39 cellular contexts compared by ENCODE assay signal in genomic region chr2:43838560-43839267, GRCh38. TPM values are rescaled to one million over a fixed set of nuclear protein-coding genes. Genes with fewer than 3 reads are reported as not detected.
A peak's percentile ranks its signal among the peaks of the same experiment; 100 is the strongest.
DNase-seq lines count a peak whose midpoint lies in the region; ATAC-seq, FAIRE-seq and TF ChIP-seq lines count a peak whose summit lies in the region.
"Had no signal": no experiment of that assay in that cellular context is flagged by ENCODE, and none has a peak within 500 bp of the region (broad histone marks: within the 10 kb centered on the region; RNA-seq: fewer than 3 reads in every experiment).

Gene ABCG5, minus strand, starts transcription at chr2:43838839. Its CDS starts 160 bp downstream, at chr2:43838679.
Gene ABCG8, plus strand, starts transcription at chr2:43838971. Its CDS starts 83 bp downstream, at chr2:43839054.

- TF ChIP-seq POLR2A in H1 (IDR thresholded peaks at IDR 0.05; ENCODE audit: control extremely low read depth in 1 of 2, low read depth in 2 of 2, low read length in 2 of 2) (no peak), vagina (IDR thresholded peaks at IDR 0.05) (no peak)

- no peak within 1 kb of the TSS for H2BK12ac ChIP-seq in H1 (ENCODE audit: low read depth, low read length)

- no peak within 1 kb of the TSS for H3K56ac ChIP-seq in H1 (replicated peaks; ENCODE audit: insufficient read length, low read depth, low read length)

- peak within 1 kb of the TSS; percentile 42 for H3K27ac Mint-ChIP-seq in activated naive CD4-positive, alpha-beta T cell treated with anti-CD3 and anti-CD28 coated beads, Interleukin-2, amount 10 ng/mL, durations not matched to agents 7 days and 5 days
- H3K27ac Mint-ChIP-seq in activated naive CD4-positive, alpha-beta T cell treated with anti-CD3 and anti-CD28 coated beads for 36 hours: no peak within 1 kb of the TSS
- H3K27ac Mint-ChIP-seq: activated naive CD8-positive, alpha-beta T cell treated with anti-CD3 and anti-CD28 coated beads, Interleukin-2, amount 10 ng/mL, durations not matched to agents 7 days and 5 days; CD4-positive, CD25-positive, alpha-beta regulatory T cell; mesothelial cell of epicardium; naive B cell had no signal

- TF ChIP-seq EP300 in H1 (IDR thresholded peaks at IDR 0.05; ENCODE audit: borderline replicate concordance in 1 of 2, low read depth in 2 of 2, low read length in 2 of 2): no peak

- no peak within 1 kb of the TSS for H2BK20ac ChIP-seq in H1 (ENCODE audit: low read length)

- H3K27me3 ChIP-seq in H1 (replicated peaks in 1 of 4; ENCODE audit: control insufficient read depth in 3 of 4, extremely low read depth in 1 of 4, insufficient read depth in 3 of 4, low read length in 3 of 4): no peaks in the 10 kb centered on the region
- H3K27me3 ChIP-seq in lower lobe of right lung (ENCODE audit: low read depth): no peaks in the 10 kb centered on the region
- no peaks in the 10 kb centered on the region for H3K27me3 ChIP-seq in vagina
- H3K27me3 ChIP-seq: ascending aorta, upper lobe of left lung had no signal

- no peak within 1 kb of the TSS for H4K5ac ChIP-seq in H1 (ENCODE audit: insufficient read length, low read depth, low read length)

- no peaks in the 10 kb centered on the region for H3K36me3 Mint-ChIP-seq in activated naive CD4-positive, alpha-beta T cell treated with anti-CD3 and anti-CD28 coated beads, Interleukin-2, amount 10 ng/mL, durations not matched to agents 7 days and 5 days
- H3K36me3 Mint-ChIP-seq in activated naive CD4-positive, alpha-beta T cell treated with anti-CD3 and anti-CD28 coated beads for 36 hours (ENCODE audit: low read depth): no peaks in the 10 kb centered on the region
- H3K36me3 Mint-ChIP-seq: activated naive CD8-positive, alpha-beta T cell treated with anti-CD3 and anti-CD28 coated beads, Interleukin-2, amount 10 ng/mL, durations not matched to agents 7 days and 5 days; CD4-positive, CD25-positive, alpha-beta regulatory T cell; mesothelial cell of epicardium; naive B cell had no signal

- H3K9me3 Mint-ChIP-seq in activated naive CD4-positive, alpha-beta T cell treated with anti-CD3 and anti-CD28 coated beads, Interleukin-2, amount 10 ng/mL, durations not matched to agents 7 days and 5 days: no peaks in the 10 kb centered on the region
- H3K9me3 Mint-ChIP-seq in activated naive CD4-positive, alpha-beta T cell treated with anti-CD3 and anti-CD28 coated beads for 36 hours: no peaks in the 10 kb centered on the region
- H3K9me3 Mint-ChIP-seq: activated naive CD8-positive, alpha-beta T cell treated with anti-CD3 and anti-CD28 coated beads, Interleukin-2, amount 10 ng/mL, durations not matched to agents 7 days and 5 days; CD4-positive, CD25-positive, alpha-beta regulatory T cell; mesothelial cell of epicardium; naive B cell had no signal

- no peak for FAIRE-seq in H1 (lab: Jason Lieb, UNC)
- FAIRE-seq: A204.1, D721Med, GM18507, H54 had no signal

- intact Hi-C loops in activated naive CD4-positive, alpha-beta T cell treated with anti-CD3 and anti-CD28 coated beads for 36 hours (cut with micrococcal nuclease): no loop called here
- intact Hi-C loops in lower lobe of right lung (cut with DNase I) (no loop called here), vagina (cut with DNase I) (no loop called here)

- no peak within 1 kb of the TSS for H3K4me2 ChIP-seq in H1 (ENCODE audit: insufficient read depth in 1 of 2, low read depth in 2 of 2, low read length in 2 of 2)
- H3K4me2 ChIP-seq: PC-9 had no signal

- H3K14ac ChIP-seq in H1 (ENCODE audit: insufficient read length): no peak within 1 kb of the TSS

- peaks cover 13% of the 10 kb centered on the region for H3K27me3 Mint-ChIP-seq in activated naive CD4-positive, alpha-beta T cell treated with anti-CD3 and anti-CD28 coated beads, Interleukin-2, amount 10 ng/mL, durations not matched to agents 7 days and 5 days
- no peaks in the 10 kb centered on the region for H3K27me3 Mint-ChIP-seq in activated naive CD4-positive, alpha-beta T cell treated with anti-CD3 and anti-CD28 coated beads for 36 hours (ENCODE audit: low read depth)

- CTCF ChIA-PET in activated naive CD4-positive, alpha-beta T cell treated with anti-CD3 and anti-CD28 coated beads, Interleukin-2, amount 10 ng/mL, durations not matched to agents 7 days and 5 days (lab: Charles Lee): no interaction called here
- CTCF ChIA-PET in activated naive CD4-positive, alpha-beta T cell treated with anti-CD3 and anti-CD28 coated beads for 36 hours (lab: Charles Lee): no interaction called here
- CTCF ChIA-PET in H1 (lab: Charles Lee; ENCODE audit: partially characterized antibody): no interaction called here

- no peak within 1 kb of the TSS for H4K91ac ChIP-seq in H1 (replicated peaks; ENCODE audit: insufficient read length, low read length)

- H3K79me1 ChIP-seq in H1 (ENCODE audit: low read depth, low read length): no peaks in the 10 kb centered on the region

- H2BK5ac ChIP-seq in H1 (ENCODE audit: low read depth, low read length): no peak within 1 kb of the TSS

- no peak for TF ChIP-seq RAD21 in H1 (IDR thresholded peaks at IDR 0.05 in 1 of 2, conservative IDR thresholded peaks at IDR 0.05 in 1 of 2; ENCODE audit: low read depth in 2 of 2, low read length in 2 of 2)

- no peak within 1 kb of the TSS for H3K23ac ChIP-seq in H1 (ENCODE audit: insufficient read length)

- H4K8ac ChIP-seq in H1 (ENCODE audit: extremely low read depth, insufficient read depth, low read length): peak within 1 kb of the TSS; percentile 28

- H3K4me3 ChIP-seq in H1 (ENCODE audit: extremely low read depth in 1 of 4, insufficient read depth in 2 of 4, low read depth in 3 of 4, low read length in 4 of 4) (no peak within 1 kb of the TSS), lower lobe of right lung (no peak within 1 kb of the TSS), vagina (no peak within 1 kb of the TSS)
- H3K4me3 ChIP-seq: ascending aorta, left lung, PC-9, upper lobe of left lung had no signal

- no peaks in the 10 kb centered on the region for H3K79me2 ChIP-seq in H1 (ENCODE audit: control insufficient read depth in 1 of 2, insufficient read depth in 2 of 2, low read length in 2 of 2)

- H3K9me3 ChIP-seq in H1 (ENCODE audit: insufficient read depth in 2 of 2, low read depth in 1 of 2, low read length in 1 of 2) (no peaks in the 10 kb centered on the region), lower lobe of right lung (no peaks in the 10 kb centered on the region), vagina (no peaks in the 10 kb centered on the region)
- H3K9me3 ChIP-seq: ascending aorta, left lung, upper lobe of left lung had no signal

- no peak within 1 kb of the TSS for H3K18ac ChIP-seq in H1 (ENCODE audit: extremely low read depth, low read length)

- H3K9ac ChIP-seq in H1 (replicated peaks in 1 of 4; ENCODE audit: extremely low read depth in 1 of 4, low read depth in 3 of 4, low read length in 3 of 4): no peak within 1 kb of the TSS

- TF ChIP-seq CTCF in H1 (IDR thresholded peaks at IDR 0.05; ENCODE audit: control extremely low read depth in 1 of 3, insufficient read depth in 1 of 3, low read depth in 1 of 3, low read length in 3 of 3): no peak
- no peak for TF ChIP-seq CTCF in lower lobe of right lung (IDR thresholded peaks at IDR 0.05)
- TF ChIP-seq CTCF in vagina (IDR thresholded peaks at IDR 0.05): no peak
- no peak for TF ChIP-seq CTCF in GM10266 (IDR thresholded peaks at IDR 0.05; ENCODE audit: control insufficient read depth, insufficient read depth, low read depth, missing control alignments)

- no peak for DNase-seq in activated naive CD4-positive, alpha-beta T cell treated with anti-CD3 and anti-CD28 coated beads, Interleukin-2, amount 10 ng/mL, durations not matched to agents 7 days and 5 days
- DNase-seq in activated naive CD4-positive, alpha-beta T cell treated with anti-CD3 and anti-CD28 coated beads for 36 hours: no peak
- DNase-seq in H1 (ENCODE audit: low read depth in 1 of 2, low spot score in 2 of 2): peak in 1 of 2 experiments; percentile 42
- no peak for DNase-seq in lower lobe of right lung
- peak; percentile 56 to 67 for DNase-seq in vagina (ENCODE audit: extremely low spot score in 2 of 2)
- no peak for DNase-seq in NCI-H187 treated with DMSO at 0.1 percent for 48 hours (lab: John Stamatoyannopoulos, UW)
- DNase-seq in GM10266 (ENCODE audit: extremely low spot score): no peak
- no peak for DNase-seq in activated CD4-positive, CD25-positive, alpha-beta regulatory T cell (lab: John Stamatoyannopoulos, UW)
- DNase-seq: activated CD8-positive, alpha-beta memory T cell treated with anti-CD3 and anti-CD28 coated beads for 24 hours; activated effector memory CD4-positive, alpha-beta T cell treated with Interleukin-2 at 50 U/mL for 16 hours; activated naive CD8-positive, alpha-beta T cell treated with anti-CD3 and anti-CD28 coated beads, Interleukin-2, amount 10 ng/mL, durations not matched to agents 7 days and 5 days; activated T-cell treated with anti-CD3 and anti-CD28 coated beads, Interleukin-2, amount 50 U/mL, for 1 hour; AML-193; CD4-positive, CD25-positive, alpha-beta regulatory T cell; DND-41; effector CD4-positive, alpha-beta T cell; hippocampal formation; Karpas-422; left lung; naive B cell; NCI-H1417; NCI-H226; NCI-H69; PC-9; stimulated activated CD4-positive, alpha-beta T cell treated with anti-CD3 and anti-CD28 coated beads, Interleukin-4, amount 100 ng/mL, for 24 hours; T-helper 2 cell had no signal

- H2AK5ac ChIP-seq in H1 (ENCODE audit: low read depth, low read length): no peak within 1 kb of the TSS

- H3K4me3 Mint-ChIP-seq in activated naive CD4-positive, alpha-beta T cell treated with anti-CD3 and anti-CD28 coated beads, Interleukin-2, amount 10 ng/mL, durations not matched to agents 7 days and 5 days: no peak within 1 kb of the TSS
- H3K4me3 Mint-ChIP-seq in activated naive CD4-positive, alpha-beta T cell treated with anti-CD3 and anti-CD28 coated beads for 36 hours: no peak within 1 kb of the TSS
- H3K4me3 Mint-ChIP-seq: activated naive CD8-positive, alpha-beta T cell treated with anti-CD3 and anti-CD28 coated beads, Interleukin-2, amount 10 ng/mL, durations not matched to agents 7 days and 5 days; CD4-positive, CD25-positive, alpha-beta regulatory T cell; mesothelial cell of epicardium had no signal

- H3K4me1 Mint-ChIP-seq in activated naive CD4-positive, alpha-beta T cell treated with anti-CD3 and anti-CD28 coated beads, Interleukin-2, amount 10 ng/mL, durations not matched to agents 7 days and 5 days: no peaks in the 10 kb centered on the region
- H3K4me1 Mint-ChIP-seq in activated naive CD4-positive, alpha-beta T cell treated with anti-CD3 and anti-CD28 coated beads for 36 hours (ENCODE audit: low read depth): no peaks in the 10 kb centered on the region
- H3K4me1 Mint-ChIP-seq: activated naive CD8-positive, alpha-beta T cell treated with anti-CD3 and anti-CD28 coated beads, Interleukin-2, amount 10 ng/mL, durations not matched to agents 7 days and 5 days; CD4-positive, CD25-positive, alpha-beta regulatory T cell; mesothelial cell of epicardium; naive B cell had no signal

- H3K23me2 ChIP-seq in H1 (ENCODE audit: low read depth, low read length): no peaks in the 10 kb centered on the region

- WGBS in H1 (ENCODE audit: extremely low coverage in 1 of 2, insufficient coverage in 1 of 2, insufficient read length in 1 of 2, insufficient replicate concordance in 2 of 2, low coverage in 1 of 2, low lambda C conversion rate in 2 of 2, missing lambda C conversion rate in 1 of 2), 2 experiments: 94% methylated on average over 17 of the region's 20 CpGs; no CpG with 5 or more reads in 1 of the 2 experiments

- no peaks in the 10 kb centered on the region for H4K20me1 ChIP-seq in H1 (replicated peaks in 1 of 2; ENCODE audit: control insufficient read depth in 1 of 2, insufficient read depth in 2 of 2, low read length in 2 of 2)

- peak within 1 kb of the TSS; percentile 91 for H2AFZ ChIP-seq in H1 (ENCODE audit: low read length)
- H2AFZ ChIP-seq: PC-9 had no signal

- no peak within 1 kb of the TSS for H2BK120ac ChIP-seq in H1 (replicated peaks; ENCODE audit: low read depth, low read length)

- H3K4ac ChIP-seq in H1 (replicated peaks; ENCODE audit: insufficient read length, low read depth, low read length): no peak within 1 kb of the TSS

- POLR2A ChIA-PET in H1 (lab: Charles Lee; ENCODE audit: partially characterized antibody): no interaction called here

- H3K4me1 ChIP-seq in H1 (replicated peaks in 1 of 4; ENCODE audit: control insufficient read depth in 3 of 4, insufficient read depth in 4 of 4, low read length in 3 of 4) (peaks cover 0 to 6% (median 2%) of the 10 kb centered on the region in 4 experiments; a peak in 3 of 7 replicates), lower lobe of right lung (no peaks in the 10 kb centered on the region), vagina (no peaks in the 10 kb centered on the region)
- H3K4me1 ChIP-seq: ascending aorta, left lung, upper lobe of left lung had no signal

- H2BK15ac ChIP-seq in H1 (ENCODE audit: low read length): no peak within 1 kb of the TSS

- H3K36me3 ChIP-seq in H1 (ENCODE audit: control insufficient read depth in 2 of 4, insufficient read depth in 4 of 4, low read length in 3 of 4): no peaks in the 10 kb centered on the region
- no peaks in the 10 kb centered on the region for H3K36me3 ChIP-seq in lower lobe of right lung
- H3K36me3 ChIP-seq in vagina: no peaks in the 10 kb centered on the region
- H3K36me3 ChIP-seq: ascending aorta, left lung, upper lobe of left lung had no signal

- H3K27ac ChIP-seq in H1 (ENCODE audit: low read depth, low read length) (no peak within 1 kb of the TSS), lower lobe of right lung (no peak within 1 kb of the TSS), vagina (no peak within 1 kb of the TSS)
- H3K27ac ChIP-seq: ascending aorta, epithelial cell of prostate, HL-60, left lung, PC-9, upper lobe of left lung had no signal

- peak; percentile 26 to 27 for ATAC-seq in lower lobe of right lung
- ATAC-seq: left lung, Right ventricle myocardium inferior had no signal

RNA-seq across cellular contexts. Expression of gene ABCG5, which starts in this region (rescaled TPM):
- not detected for total RNA-seq in activated naive CD4-positive, alpha-beta T cell treated with anti-CD3 and anti-CD28 coated beads for 36 hours
- total RNA-seq in H1 (2021; fragmentation: NEBNext Ultra II Directional; extraction: Animal tissue kit (Norgen Biotek cat#: 25700)): not detected in 2 replicates
- polyA plus RNA-seq in H1 (2011; rRNA removed): not detected in 2 replicates
- 0.06 TPM for polyA plus RNA-seq in H1 (2011; cell fraction: cytosol; rRNA removed)
- not detected for polyA plus RNA-seq in H1 (2011; cell fraction: nucleus; rRNA removed)
- polyA plus RNA-seq in H1 (2012, experiment 1 of 2): not detected in 4 replicates
- not detected for polyA plus RNA-seq in H1 (2012, experiment 2 of 2)
- polyA plus RNA-seq in H1 (2013, experiment 1 of 2): 0.02 TPM
- not detected for polyA plus RNA-seq in H1 (2013, experiment 2 of 2)
- not detected in 2 replicates for polyA minus RNA-seq in H1 (2011; rRNA and poly(A)+ RNA removed)
- not detected for polyA minus RNA-seq in H1 (2011; cell fraction: cytosol; rRNA and poly(A)+ RNA removed)
- not detected for polyA minus RNA-seq in H1 (2011; cell fraction: nucleus; rRNA and poly(A)+ RNA removed)
- not detected for total RNA-seq in lower lobe of right lung
- total RNA-seq in vagina: not detected
- total RNA-seq: activated naive CD8-positive, alpha-beta T cell treated with anti-CD3 and anti-CD28 coated beads, Interleukin-2, amount 10 ng/mL, durations not matched to agents 7 days and 5 days; CD4-positive, CD25-positive, alpha-beta regulatory T cell; left lung; mesothelial cell of epicardium; osteoblast; PC-9; pulmonary artery endothelial cell; Right ventricle myocardium inferior; subcutaneous adipose tissue had no signal
- polyA plus RNA-seq: CD4-positive, CD25-positive, alpha-beta regulatory T cell had no signal

RNA-seq across cellular contexts. Expression of gene ABCG8, which starts in this region (rescaled TPM):
- not detected for total RNA-seq in activated naive CD4-positive, alpha-beta T cell treated with anti-CD3 and anti-CD28 coated beads for 36 hours
- total RNA-seq in H1 (2021; fragmentation: NEBNext Ultra II Directional; extraction: Animal tissue kit (Norgen Biotek cat#: 25700)): not detected in 2 replicates
- polyA plus RNA-seq in H1 (2011; rRNA removed): 0.02 TPM in 1 of 2 replicates, not detected in the other
- not detected for polyA plus RNA-seq in H1 (2011; cell fraction: cytosol; rRNA removed)
- polyA plus RNA-seq in H1 (2011; cell fraction: nucleus; rRNA removed): not detected
- polyA plus RNA-seq in H1 (2012, experiment 1 of 2): not detected in 4 replicates
- polyA plus RNA-seq in H1 (2012, experiment 2 of 2): not detected
- polyA plus RNA-seq in H1 (2013, experiment 1 of 2): not detected
- not detected for polyA plus RNA-seq in H1 (2013, experiment 2 of 2)
- 0.06 TPM in 1 of 2 replicates, not detected in the other for polyA minus RNA-seq in H1 (2011; rRNA and poly(A)+ RNA removed)
- not detected for polyA minus RNA-seq in H1 (2011; cell fraction: cytosol; rRNA and poly(A)+ RNA removed)
- polyA minus RNA-seq in H1 (2011; cell fraction: nucleus; rRNA and poly(A)+ RNA removed): not detected
- total RNA-seq in lower lobe of right lung (not detected), vagina (not detected)
- total RNA-seq: activated naive CD8-positive, alpha-beta T cell treated with anti-CD3 and anti-CD28 coated beads, Interleukin-2, amount 10 ng/mL, durations not matched to agents 7 days and 5 days; ascending aorta; CD4-positive, CD25-positive, alpha-beta regulatory T cell; left lung; mesothelial cell of epicardium; osteoblast; PC-9; pulmonary artery endothelial cell had no signal

Comparison
In these comparisons a context has a peak if more than half of its experiments do, and no peak if none do; other contexts are left out.
1. Peak in ATAC-seq in lower lobe of right lung; RNA of the genes that start here not detected or under 1 TPM.
2. Peak in DNase-seq in vagina; RNA of the genes that start here not detected or under 1 TPM.